Comparison of ENCODE assay signal across 8 cellular contexts in the genomic region with DNA sequence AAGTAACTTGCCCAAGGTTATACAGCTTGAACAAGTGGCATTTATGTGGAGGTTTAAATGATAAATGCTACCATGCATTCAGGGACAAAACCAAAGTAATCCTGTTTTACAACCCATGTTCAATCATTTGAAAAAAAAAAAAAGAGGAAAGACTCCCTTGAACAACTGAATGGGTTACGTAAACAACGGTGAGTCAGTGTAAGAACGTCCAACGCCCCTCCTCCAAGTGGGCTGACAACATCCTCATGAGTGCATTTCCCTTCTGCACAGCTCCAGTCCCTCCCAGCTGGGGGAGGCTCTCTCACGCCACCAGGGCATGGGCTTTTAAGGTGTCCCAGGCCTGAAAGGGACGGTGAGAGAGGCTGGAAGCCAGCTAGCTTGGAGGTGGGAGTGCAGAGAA.
A peak's percentile ranks its signal among the peaks of the same experiment; 100 is the strongest.
DNase-seq lines count a peak whose midpoint lies in the region; ATAC-seq and TF ChIP-seq lines count a peak whose summit lies in the region.

No MANE protein-coding gene starts in this region.

- peak overlapping the region; percentile 95 for H3K27ac Mint-ChIP-seq in activated T-cell treated with anti-CD3 and anti-CD28 coated beads, Interleukin-2, amount 50 U/mL, for 72 hours

- peaks cover 15 to 16% of the 10 kb centered on the region in 2 donors for H3K4me1 ChIP-seq in thoracic aorta (ENCODE audit: control insufficient read depth in 1 of 2, low read depth in 2 of 2)

- H3K36me3 Mint-ChIP-seq in activated T-cell treated with anti-CD3 and anti-CD28 coated beads, Interleukin-2, amount 50 U/mL, for 72 hours (ENCODE audit: insufficient read depth in 2 of 2): peaks cover 10 to 23% of the 10 kb centered on the region in 2 donors

- H3K27me3 ChIP-seq in thoracic aorta (replicated peaks; ENCODE audit: insufficient read depth): no peaks in the 10 kb centered on the region

- H3K4me3 Mint-ChIP-seq in activated T-cell treated with anti-CD3 and anti-CD28 coated beads, Interleukin-2, amount 50 U/mL, for 72 hours: peak overlapping the region; percentile 43 to 70

- H3K9me3 Mint-ChIP-seq in activated T-cell treated with anti-CD3 and anti-CD28 coated beads, Interleukin-2, amount 50 U/mL, for 72 hours: no peaks in the 10 kb centered on the region

- TF ChIP-seq CTCF in omental fat pad (IDR thresholded peaks at IDR 0.05) (no peak), thoracic aorta (IDR thresholded peaks at IDR 0.05) (no peak)

- no peaks in the 10 kb centered on the region for H3K27me3 Mint-ChIP-seq in activated T-cell treated with anti-CD3 and anti-CD28 coated beads, Interleukin-2, amount 50 U/mL, for 72 hours (ENCODE audit: low read depth)

- peaks cover 3% of the 10 kb centered on the region for H3K36me3 ChIP-seq in thoracic aorta

- no peak overlapping the region for H3K4me3 ChIP-seq in thoracic aorta

- peak overlapping the region; percentile 55 to 84 for H3K27ac ChIP-seq in thoracic aorta

- peak; percentile 99 for ATAC-seq in activated T-cell treated with anti-CD3 and anti-CD28 coated beads, Interleukin-2, amount 50 U/mL, for 72 hours (replicated peaks in 1 of 2)
- ATAC-seq in omental fat pad (ENCODE audit: low FRiP score) (peak; percentile 93), thoracic aorta (ENCODE audit: insufficient number of reproducible peaks, low FRiP score, low read depth) (peak; percentile 94), GM18870 (IDR thresholded peaks at IDR 0.05; ENCODE audit: unreplicated experiment) (no peak)

- peak; percentile 49 for DNase-seq in GOT3 (lab: John Stamatoyannopoulos, UW)
- peak; percentile 16 for DNase-seq in OCI-M2 (lab: John Stamatoyannopoulos, UW; ENCODE audit: unreplicated experiment)
- DNase-seq in activated T-cell treated with anti-CD3 and anti-CD28 coated beads, Interleukin-2, amount 50 U/mL, for 72 hours: peak; percentile 81 to 82
- peak; percentile 96 for DNase-seq in fibroblast of peridontal ligament (ENCODE audit: extremely low read depth)
- DNase-seq in omental fat pad (ENCODE audit: low spot score): peak; percentile 57
- peak; percentile 75 for DNase-seq in thoracic aorta (ENCODE audit: low spot score)
- no peak for DNase-seq in NCI-H2081 (lab: John Stamatoyannopoulos, UW)

- H3K9me3 ChIP-seq in thoracic aorta: no peaks in the 10 kb centered on the region

- H3K4me1 Mint-ChIP-seq in activated T-cell treated with anti-CD3 and anti-CD28 coated beads, Interleukin-2, amount 50 U/mL, for 72 hours (ENCODE audit: low read depth): peaks cover 50% of the 10 kb centered on the region

Comparison
In these comparisons a context has a peak if more than half of its experiments do, and no peak if none do; other contexts are left out.
1. DNase-seq: peak in GOT3 (single experiment), OCI-M2 (single experiment), activated T-cell treated with anti-CD3 and anti-CD28 coated beads, Interleukin-2, amount 50 U/mL, for 72 hours (2 of 2), fibroblast of peridontal ligament (single experiment), omental fat pad (single experiment) and thoracic aorta (single experiment); none in NCI-H2081 (0 of 2).